In genomic region chr11:46672381-46672839, GRCh38 we compare ENCODE assay signal across 13 cellular contexts. TPM values are rescaled to one million over a fixed set of nuclear protein-coding genes. Genes with fewer than 3 reads are reported as not detected.
DNase-seq lines count a peak whose midpoint lies in the region; ATAC-seq, FAIRE-seq and TF ChIP-seq lines count a peak whose summit lies in the region.
"Had no signal": no experiment of that assay in that cellular context is flagged by ENCODE, and none has a peak within 500 bp of the region (broad histone marks: within the 10 kb centered on the region; RNA-seq: fewer than 3 reads in every experiment).

No MANE protein-coding gene starts in this region.

- no peaks in the 10 kb centered on the region; a peak in 1 of 22 replicates for H3K27me3 ChIP-seq in BLaER1 treated with 17β-estradiol and CSF1 and Interleukin-3, amounts not matched to agents 10 nM and 100 nM
- H3K27me3 ChIP-seq in HepG2 (ENCODE audit: control insufficient read depth in 1 of 2, insufficient read depth in 2 of 2, low read length in 2 of 2), result no peaks in the 10 kb centered on the region

- DNase-seq in GF-D8 (lab: John Stamatoyannopoulos, UW), result peak; percentile 2
- DNase-seq in activated CD8-positive, alpha-beta T cell treated with anti-CD3 and anti-CD28 coated beads for 36 hours, result no peak
- DNase-seq in HepG2 (ENCODE audit: low spot score), result no peak
- no peak for DNase-seq in C1 segment of cervical spinal cord (lab: John Stamatoyannopoulos, UW)
- DNase-seq in NCI-H69 (lab: John Stamatoyannopoulos, UW), result no peak
- DNase-seq: NCI-H1105 treated with DMSO at 0.1 percent for 48 hours had no signal

- peaks cover 66% of the 10 kb centered on the region for H3K4me1 Mint-ChIP-seq in activated CD8-positive, alpha-beta T cell treated with anti-CD3 and anti-CD28 coated beads for 36 hours (ENCODE audit: low read depth)

- no peaks in the 10 kb centered on the region for H4K20me1 ChIP-seq in BLaER1 treated with 17β-estradiol and CSF1 and Interleukin-3, amounts not matched to agents 10 nM and 100 nM
- H4K20me1 ChIP-seq in HepG2 (ENCODE audit: insufficient read depth, low read length), result no peaks in the 10 kb centered on the region

- TF ChIP-seq EP300 in HepG2 (IDR thresholded peaks at IDR 0.05; ENCODE audit: low read depth in 2 of 2, low read length in 2 of 2) (no peak), HepG2 (CRISPR knock-in tag; IDR thresholded peaks at IDR 0.05; ENCODE audit: borderline replicate concordance) (no peak)

- H3K79me2 ChIP-seq in HepG2 (ENCODE audit: insufficient read depth, low read length), result no peaks in the 10 kb centered on the region

- TF ChIP-seq RAD21 in HepG2 (CRISPR knock-in tag; IDR thresholded peaks at IDR 0.05), result no peak

- no peaks in the 10 kb centered on the region for H3K9me3 Mint-ChIP-seq in activated CD8-positive, alpha-beta T cell treated with anti-CD3 and anti-CD28 coated beads for 36 hours
- H3K9me3 Mint-ChIP-seq: neural crest cell had no signal

- intact Hi-C loops in activated CD8-positive, alpha-beta T cell treated with anti-CD3 and anti-CD28 coated beads for 36 hours (cut with micrococcal nuclease), result no loop called here
- intact Hi-C loops in HepG2 (cut with micrococcal nuclease; ENCODE audit: unreplicated experiment), result loop anchor here (5.0 kb wide), 1 partner anchor 45 kb away; the partner anchor contains the start of gene F2

- TF ChIP-seq CTCF in activated CD8-positive, alpha-beta T cell treated with anti-CD3 and anti-CD28 coated beads for 36 hours (IDR thresholded peaks at IDR 0.05), result no peak
- no peak for TF ChIP-seq CTCF in HepG2 (CRISPR knock-in tag; IDR thresholded peaks at IDR 0.05)

- TF ChIP-seq POLR2A in HepG2 (IDR thresholded peaks at IDR 0.05; ENCODE audit: insufficient read depth in 1 of 2, low read depth in 2 of 2, low read length in 2 of 2), result no peak

- H3K9me3 ChIP-seq in BLaER1 treated with 17β-estradiol and CSF1 and Interleukin-3, amounts not matched to agents 10 nM and 100 nM (replicated peaks in 1 of 11), result no peaks in the 10 kb centered on the region
- no peaks in the 10 kb centered on the region for H3K9me3 ChIP-seq in HepG2 (ENCODE audit: low read length)

- H3K4me1 ChIP-seq in BLaER1 treated with 17β-estradiol and CSF1 and Interleukin-3, amounts not matched to agents 10 nM and 100 nM, result peaks cover 84 to 97% (median 95%) of the 10 kb centered on the region in 10 experiments
- peaks cover 27% of the 10 kb centered on the region for H3K4me1 ChIP-seq in HepG2 (ENCODE audit: insufficient read depth, low read length)

- no peak overlapping the region for H3K4me3 Mint-ChIP-seq in activated CD8-positive, alpha-beta T cell treated with anti-CD3 and anti-CD28 coated beads for 36 hours
- H3K4me3 Mint-ChIP-seq: neural crest cell had no signal

- TSS peak; percentile 29 for BruUV-seq in HepG2 (replicated peaks; lab: Mats Ljungman, UMichigan)

- peak overlapping the region; percentile 83 to 98 (median 93) for H3K9ac ChIP-seq in BLaER1 treated with 17β-estradiol and CSF1 and Interleukin-3, amounts not matched to agents 10 nM and 100 nM
- no peak overlapping the region for H3K9ac ChIP-seq in HepG2 (ENCODE audit: insufficient read depth, low read depth, low read length)

- 100% methylated on average over 5 of the region's 7 CpGs for WGBS in HepG2 (ENCODE audit: low lambda C conversion rate)

- H3K36me3 ChIP-seq in BLaER1 treated with 17β-estradiol and CSF1 and Interleukin-3, amounts not matched to agents 10 nM and 100 nM, result peaks cover 32 to 63% (median 42%) of the 10 kb centered on the region in 11 experiments
- peaks cover 36 to 60% of the 10 kb centered on the region in 2 experiments for H3K36me3 ChIP-seq in HepG2 (replicated peaks in 1 of 2; ENCODE audit: control insufficient read depth in 1 of 2, insufficient read depth in 2 of 2, low read length in 2 of 2)

- in situ Hi-C loops in HepG2 (cut with HindIII; ENCODE audit: extremely low pct_ligation_motif_present, low pct_unique_long_range_greater_than_20kb), result no loop called here

- H3K36me3 Mint-ChIP-seq in activated CD8-positive, alpha-beta T cell treated with anti-CD3 and anti-CD28 coated beads for 36 hours (ENCODE audit: low read depth), result peaks cover 18% of the 10 kb centered on the region

- CTCF ChIA-PET in activated CD8-positive, alpha-beta T cell treated with anti-CD3 and anti-CD28 coated beads for 36 hours (lab: Charles Lee), result no interaction called here
- CTCF ChIA-PET in HepG2 (lab: Yijun Ruan, JAX; ENCODE audit: low intra/inter-chr PET ratio, low total read pairs), result no interaction called here

- peak overlapping the region; percentile 91 for H3K27ac Mint-ChIP-seq in activated CD8-positive, alpha-beta T cell treated with anti-CD3 and anti-CD28 coated beads for 36 hours

- no peak for ATAC-seq in activated CD8-positive, alpha-beta T cell treated with anti-CD3 and anti-CD28 coated beads for 36 hours
- no peak for ATAC-seq in HepG2
- no peak for ATAC-seq in GM19351 (IDR thresholded peaks at IDR 0.05; ENCODE audit: unreplicated experiment)
- ATAC-seq in HG03045 (IDR thresholded peaks at IDR 0.05; ENCODE audit: unreplicated experiment), result no peak

- no peak for FAIRE-seq in HepG2 (lab: Jason Lieb, UNC)
- FAIRE-seq: D721Med, GM12892 had no signal

- POLR2A ChIA-PET in activated CD8-positive, alpha-beta T cell treated with anti-CD3 and anti-CD28 coated beads for 36 hours (lab: Charles Lee), result interaction anchor here (0.6 to 1.3 kb wide), 3 partner anchors 23 to 409 kb away, joined by 3 read pairs; partner anchors contain the start of gene ATG13
- POLR2A ChIA-PET in HepG2 (lab: Yijun Ruan, JAX), result interaction anchor here (0.6 to 2.6 kb wide), 3 partner anchors 44 to 154 kb away, joined by 3 to 8 read pairs (median 3); partner anchors contain the start of gene F2

- peak overlapping the region; percentile 80 to 98 (median 91) for H3K4me2 ChIP-seq in BLaER1 treated with 17β-estradiol and CSF1 and Interleukin-3, amounts not matched to agents 10 nM and 100 nM
- H3K4me2 ChIP-seq in HepG2 (ENCODE audit: low read depth, low read length), result no peak overlapping the region

- peak overlapping the region; percentile 92 to 100 (median 99) for H3K27ac ChIP-seq in BLaER1 treated with 17β-estradiol and CSF1 and Interleukin-3, amounts not matched to agents 10 nM and 100 nM
- no peak overlapping the region for H3K27ac ChIP-seq in HepG2 (ENCODE audit: extremely low read length, insufficient read depth, low read length)
- H3K27ac ChIP-seq: VCaP had no signal

- peak overlapping the region; percentile 11 to 77 (median 64); a peak in 18 of 20 replicates for H3K4me3 ChIP-seq in BLaER1 treated with 17β-estradiol and CSF1 and Interleukin-3, amounts not matched to agents 10 nM and 100 nM
- H3K4me3 ChIP-seq in HepG2 (replicated peaks in 1 of 3; ENCODE audit: insufficient read depth in 1 of 3, low read depth in 2 of 3, low read length in 3 of 3), result no peak overlapping the region

- H3K27me3 Mint-ChIP-seq in activated CD8-positive, alpha-beta T cell treated with anti-CD3 and anti-CD28 coated beads for 36 hours, result no peaks in the 10 kb centered on the region

- H2AFZ ChIP-seq in HepG2 (ENCODE audit: low read length), result no peak overlapping the region

RNA-seq across cellular contexts. Expression of gene ARHGAP1, which starts 28.0 kb away (rescaled TPM):
- 10 to 100 TPM; 32.7 to 34.5 TPM for total RNA-seq in activated CD8-positive, alpha-beta T cell treated with anti-CD3 and anti-CD28 coated beads for 36 hours
- 18.6 and 22.4 TPM in 2 replicates for total RNA-seq in HepG2 (2016; rRNA removed; fragmentation: Illumina TruSeq; extraction: Trizol)
- total RNA-seq in HepG2 (2016; cell fraction: cytosol; rRNA removed; fragmentation: Illumina TruSeq; extraction: Trizol; ENCODE audit: low read depth), result 2.2 and 2.6 TPM in 2 replicates
- 17.2 and 17.3 TPM in 2 replicates for total RNA-seq in HepG2 (2016; cell fraction: insoluble cytoplasmic fraction; rRNA removed; fragmentation: Illumina TruSeq; extraction: Trizol)
- 7.4 and 7.6 TPM in 2 replicates for total RNA-seq in HepG2 (2016; cell fraction: membrane; rRNA removed; fragmentation: Illumina TruSeq; extraction: Trizol)
- 19.5 and 19.8 TPM in 2 replicates for total RNA-seq in HepG2 (2016; cell fraction: nucleus; rRNA removed; fragmentation: Illumina TruSeq; extraction: Trizol)
- polyA plus RNA-seq in HepG2 (2011; rRNA removed), result 30.3 and 30.7 TPM in 2 replicates
- 11.4 and 13.8 TPM in 2 replicates for polyA plus RNA-seq in HepG2 (2011; cell fraction: cytosol; rRNA removed)
- 35.4 and 37.1 TPM in 2 replicates for polyA plus RNA-seq in HepG2 (2011; cell fraction: nucleus; rRNA removed)
- 17.6 and 26.9 TPM in 2 replicates for polyA plus RNA-seq in HepG2 (2012)
- polyA plus RNA-seq in HepG2 (2016; cell fraction: cytosol; fragmentation: Illumina TruSeq; extraction: Trizol; ENCODE audit: low read depth), result 1.6 and 1.9 TPM in 2 replicates
- polyA plus RNA-seq in HepG2 (2016; cell fraction: insoluble cytoplasmic fraction; fragmentation: Illumina TruSeq; extraction: Trizol; ENCODE audit: low read depth), result 20.3 and 30.3 TPM in 2 replicates
- 5.0 and 6.0 TPM in 2 replicates for polyA plus RNA-seq in HepG2 (2016; cell fraction: membrane; fragmentation: Illumina TruSeq; extraction: Trizol; ENCODE audit: low read depth)
- 34.1 and 41.6 TPM in 2 replicates for polyA plus RNA-seq in HepG2 (2016; cell fraction: nucleus; fragmentation: Illumina TruSeq; extraction: Trizol; ENCODE audit: insufficient read depth, low read depth)
- polyA minus RNA-seq in HepG2 (2011; rRNA and poly(A)+ RNA removed; ENCODE audit: low replicate concordance), result 57.4 and 70.9 TPM in 2 replicates
- polyA minus RNA-seq in HepG2 (2011; cell fraction: cytosol; rRNA and poly(A)+ RNA removed), result 31.2 and 36.9 TPM in 2 replicates
- polyA minus RNA-seq in HepG2 (2011; cell fraction: nucleus; rRNA and poly(A)+ RNA removed), result 17.0 and 22.0 TPM in 2 replicates

RNA-seq across cellular contexts. Expression of gene ZNF408, which starts 28.4 kb away (rescaled TPM):
- total RNA-seq in activated CD8-positive, alpha-beta T cell treated with anti-CD3 and anti-CD28 coated beads for 36 hours, result 1 to 10 TPM; 9.2 to 9.7 TPM
- 8.3 and 12.5 TPM in 2 replicates for total RNA-seq in HepG2 (2016; rRNA removed; fragmentation: Illumina TruSeq; extraction: Trizol)
- total RNA-seq in HepG2 (2016; cell fraction: cytosol; rRNA removed; fragmentation: Illumina TruSeq; extraction: Trizol; ENCODE audit: low read depth), result 12.1 and 12.2 TPM in 2 replicates
- total RNA-seq in HepG2 (2016; cell fraction: insoluble cytoplasmic fraction; rRNA removed; fragmentation: Illumina TruSeq; extraction: Trizol), result 6.9 and 11.8 TPM in 2 replicates
- 4.8 TPM in 2 replicates for total RNA-seq in HepG2 (2016; cell fraction: membrane; rRNA removed; fragmentation: Illumina TruSeq; extraction: Trizol)
- total RNA-seq in HepG2 (2016; cell fraction: nucleus; rRNA removed; fragmentation: Illumina TruSeq; extraction: Trizol), result 12.2 and 12.7 TPM in 2 replicates
- polyA plus RNA-seq in HepG2 (2011; rRNA removed), result 11.2 and 15.6 TPM in 2 replicates
- polyA plus RNA-seq in HepG2 (2011; cell fraction: cytosol; rRNA removed), result 7.2 and 10.7 TPM in 2 replicates
- polyA plus RNA-seq in HepG2 (2011; cell fraction: nucleus; rRNA removed), result 29.5 and 29.9 TPM in 2 replicates
- polyA plus RNA-seq in HepG2 (2012), result 7.6 and 9.9 TPM in 2 replicates
- polyA plus RNA-seq in HepG2 (2016; cell fraction: cytosol; fragmentation: Illumina TruSeq; extraction: Trizol; ENCODE audit: low read depth), result 1.7 and 2.3 TPM in 2 replicates
- polyA plus RNA-seq in HepG2 (2016; cell fraction: insoluble cytoplasmic fraction; fragmentation: Illumina TruSeq; extraction: Trizol; ENCODE audit: low read depth), result 8.7 and 9.3 TPM in 2 replicates
- 3.3 and 3.7 TPM in 2 replicates for polyA plus RNA-seq in HepG2 (2016; cell fraction: membrane; fragmentation: Illumina TruSeq; extraction: Trizol; ENCODE audit: low read depth)
- polyA plus RNA-seq in HepG2 (2016; cell fraction: nucleus; fragmentation: Illumina TruSeq; extraction: Trizol; ENCODE audit: insufficient read depth, low read depth), result 27.1 and 29.0 TPM in 2 replicates
- 15.2 and 22.6 TPM in 2 replicates for polyA minus RNA-seq in HepG2 (2011; rRNA and poly(A)+ RNA removed; ENCODE audit: low replicate concordance)
- 6.3 and 9.7 TPM in 2 replicates for polyA minus RNA-seq in HepG2 (2011; cell fraction: cytosol; rRNA and poly(A)+ RNA removed)
- polyA minus RNA-seq in HepG2 (2011; cell fraction: nucleus; rRNA and poly(A)+ RNA removed), result 16.9 and 17.4 TPM in 2 replicates

RNA-seq across cellular contexts. Expression of gene F2, which starts 46.6 kb away (rescaled TPM):
- not detected for total RNA-seq in activated CD8-positive, alpha-beta T cell treated with anti-CD3 and anti-CD28 coated beads for 36 hours
- 110 and 330 TPM in 2 replicates for total RNA-seq in HepG2 (2016; rRNA removed; fragmentation: Illumina TruSeq; extraction: Trizol)
- 32.5 and 33.6 TPM in 2 replicates for total RNA-seq in HepG2 (2016; cell fraction: cytosol; rRNA removed; fragmentation: Illumina TruSeq; extraction: Trizol; ENCODE audit: low read depth)
- total RNA-seq in HepG2 (2016; cell fraction: insoluble cytoplasmic fraction; rRNA removed; fragmentation: Illumina TruSeq; extraction: Trizol), result 93.3 and 344 TPM in 2 replicates
- 41.4 and 43.0 TPM in 2 replicates for total RNA-seq in HepG2 (2016; cell fraction: membrane; rRNA removed; fragmentation: Illumina TruSeq; extraction: Trizol)
- 288 and 346 TPM in 2 replicates for total RNA-seq in HepG2 (2016; cell fraction: nucleus; rRNA removed; fragmentation: Illumina TruSeq; extraction: Trizol)
- 801 and 1,074 TPM in 2 replicates for polyA plus RNA-seq in HepG2 (2011; rRNA removed)
- 955 and 1,075 TPM in 2 replicates for polyA plus RNA-seq in HepG2 (2011; cell fraction: cytosol; rRNA removed)
- polyA plus RNA-seq in HepG2 (2011; cell fraction: nucleus; rRNA removed), result 1,042 and 1,045 TPM in 2 replicates
- polyA plus RNA-seq in HepG2 (2012), result 447 and 558 TPM in 2 replicates
- 25.3 and 27.2 TPM in 2 replicates for polyA plus RNA-seq in HepG2 (2016; cell fraction: cytosol; fragmentation: Illumina TruSeq; extraction: Trizol; ENCODE audit: low read depth)
- polyA plus RNA-seq in HepG2 (2016; cell fraction: insoluble cytoplasmic fraction; fragmentation: Illumina TruSeq; extraction: Trizol; ENCODE audit: low read depth), result 93.3 and 115 TPM in 2 replicates
- 30.7 and 34.2 TPM in 2 replicates for polyA plus RNA-seq in HepG2 (2016; cell fraction: membrane; fragmentation: Illumina TruSeq; extraction: Trizol; ENCODE audit: low read depth)
- 450 and 474 TPM in 2 replicates for polyA plus RNA-seq in HepG2 (2016; cell fraction: nucleus; fragmentation: Illumina TruSeq; extraction: Trizol; ENCODE audit: insufficient read depth, low read depth)
- polyA minus RNA-seq in HepG2 (2011; rRNA and poly(A)+ RNA removed; ENCODE audit: low replicate concordance), result 0.51 and 1,039 TPM in 2 replicates
- polyA minus RNA-seq in HepG2 (2011; cell fraction: cytosol; rRNA and poly(A)+ RNA removed), result 289 and 363 TPM in 2 replicates
- polyA minus RNA-seq in HepG2 (2011; cell fraction: nucleus; rRNA and poly(A)+ RNA removed), result 449 and 482 TPM in 2 replicates
- total RNA-seq: neural crest cell had no signal

RNA-seq across cellular contexts. Expression of gene ATG13, which starts 55.1 kb away (rescaled TPM):
- 10 to 100 TPM; 53.4 to 61.2 TPM for total RNA-seq in activated CD8-positive, alpha-beta T cell treated with anti-CD3 and anti-CD28 coated beads for 36 hours
- total RNA-seq in HepG2 (2016; rRNA removed; fragmentation: Illumina TruSeq; extraction: Trizol), result 55.0 and 61.8 TPM in 2 replicates
- total RNA-seq in HepG2 (2016; cell fraction: cytosol; rRNA removed; fragmentation: Illumina TruSeq; extraction: Trizol; ENCODE audit: low read depth), result 13.7 and 14.5 TPM in 2 replicates
- total RNA-seq in HepG2 (2016; cell fraction: insoluble cytoplasmic fraction; rRNA removed; fragmentation: Illumina TruSeq; extraction: Trizol), result 58.5 and 64.2 TPM in 2 replicates
- total RNA-seq in HepG2 (2016; cell fraction: membrane; rRNA removed; fragmentation: Illumina TruSeq; extraction: Trizol), result 46.2 and 49.5 TPM in 2 replicates
- total RNA-seq in HepG2 (2016; cell fraction: nucleus; rRNA removed; fragmentation: Illumina TruSeq; extraction: Trizol), result 30.0 and 38.4 TPM in 2 replicates
- 76.3 and 77.3 TPM in 2 replicates for polyA plus RNA-seq in HepG2 (2011; rRNA removed)
- 56.1 and 62.7 TPM in 2 replicates for polyA plus RNA-seq in HepG2 (2011; cell fraction: cytosol; rRNA removed)
- polyA plus RNA-seq in HepG2 (2011; cell fraction: nucleus; rRNA removed), result 84.0 and 100 TPM in 2 replicates
- polyA plus RNA-seq in HepG2 (2012), result 38.3 and 43.7 TPM in 2 replicates
- 10.8 and 11.5 TPM in 2 replicates for polyA plus RNA-seq in HepG2 (2016; cell fraction: cytosol; fragmentation: Illumina TruSeq; extraction: Trizol; ENCODE audit: low read depth)
- polyA plus RNA-seq in HepG2 (2016; cell fraction: insoluble cytoplasmic fraction; fragmentation: Illumina TruSeq; extraction: Trizol; ENCODE audit: low read depth), result 62.7 and 66.3 TPM in 2 replicates
- polyA plus RNA-seq in HepG2 (2016; cell fraction: membrane; fragmentation: Illumina TruSeq; extraction: Trizol; ENCODE audit: low read depth), result 31.9 and 39.2 TPM in 2 replicates
- 48.8 and 53.2 TPM in 2 replicates for polyA plus RNA-seq in HepG2 (2016; cell fraction: nucleus; fragmentation: Illumina TruSeq; extraction: Trizol; ENCODE audit: insufficient read depth, low read depth)
- 156 and 179 TPM in 2 replicates for polyA minus RNA-seq in HepG2 (2011; rRNA and poly(A)+ RNA removed; ENCODE audit: low replicate concordance)
- 39.7 and 48.5 TPM in 2 replicates for polyA minus RNA-seq in HepG2 (2011; cell fraction: cytosol; rRNA and poly(A)+ RNA removed)
- 55.7 and 65.5 TPM in 2 replicates for polyA minus RNA-seq in HepG2 (2011; cell fraction: nucleus; rRNA and poly(A)+ RNA removed)

RNA-seq across cellular contexts. Expression of gene HARBI1, which starts 55.4 kb away (rescaled TPM):
- total RNA-seq in activated CD8-positive, alpha-beta T cell treated with anti-CD3 and anti-CD28 coated beads for 36 hours, result 1 to 10 TPM; 3.1 to 3.3 TPM
- total RNA-seq in HepG2 (2016; rRNA removed; fragmentation: Illumina TruSeq; extraction: Trizol), result 4.8 and 6.9 TPM in 2 replicates
- total RNA-seq in HepG2 (2016; cell fraction: cytosol; rRNA removed; fragmentation: Illumina TruSeq; extraction: Trizol; ENCODE audit: low read depth), result 1.5 and 2.1 TPM in 2 replicates
- total RNA-seq in HepG2 (2016; cell fraction: insoluble cytoplasmic fraction; rRNA removed; fragmentation: Illumina TruSeq; extraction: Trizol), result 4.6 and 6.5 TPM in 2 replicates
- 4.0 and 4.8 TPM in 2 replicates for total RNA-seq in HepG2 (2016; cell fraction: membrane; rRNA removed; fragmentation: Illumina TruSeq; extraction: Trizol)
- 1.5 and 3.2 TPM in 2 replicates for total RNA-seq in HepG2 (2016; cell fraction: nucleus; rRNA removed; fragmentation: Illumina TruSeq; extraction: Trizol)
- polyA plus RNA-seq in HepG2 (2011; rRNA removed), result 2.5 and 3.0 TPM in 2 replicates
- polyA plus RNA-seq in HepG2 (2011; cell fraction: cytosol; rRNA removed), result 1.7 and 2.6 TPM in 2 replicates
- polyA plus RNA-seq in HepG2 (2011; cell fraction: nucleus; rRNA removed), result 2.5 and 3.5 TPM in 2 replicates
- 2.4 and 2.6 TPM in 2 replicates for polyA plus RNA-seq in HepG2 (2012)
- polyA plus RNA-seq in HepG2 (2016; cell fraction: cytosol; fragmentation: Illumina TruSeq; extraction: Trizol; ENCODE audit: low read depth), result 0.31 and 0.55 TPM in 2 replicates
- polyA plus RNA-seq in HepG2 (2016; cell fraction: insoluble cytoplasmic fraction; fragmentation: Illumina TruSeq; extraction: Trizol; ENCODE audit: low read depth), result 4.2 and 4.6 TPM in 2 replicates
- 1.1 and 1.2 TPM in 2 replicates for polyA plus RNA-seq in HepG2 (2016; cell fraction: membrane; fragmentation: Illumina TruSeq; extraction: Trizol; ENCODE audit: low read depth)
- 1.9 and 3.3 TPM in 2 replicates for polyA plus RNA-seq in HepG2 (2016; cell fraction: nucleus; fragmentation: Illumina TruSeq; extraction: Trizol; ENCODE audit: insufficient read depth, low read depth)
- 4.5 and 8.3 TPM in 2 replicates for polyA minus RNA-seq in HepG2 (2011; rRNA and poly(A)+ RNA removed; ENCODE audit: low replicate concordance)
- 2.2 TPM in 2 replicates for polyA minus RNA-seq in HepG2 (2011; cell fraction: cytosol; rRNA and poly(A)+ RNA removed)
- polyA minus RNA-seq in HepG2 (2011; cell fraction: nucleus; rRNA and poly(A)+ RNA removed), result 2.2 and 4.4 TPM in 2 replicates

Comparison
In these comparisons a context has a peak if more than half of its experiments do, and no peak if none do; other contexts are left out.
1. H3K4me3 ChIP-seq: peak in BLaER1 treated with 17β-estradiol and CSF1 and Interleukin-3, amounts not matched to agents 10 nM and 100 nM (10 of 10); none in HepG2 (0 of 3).
2. RNA of gene F2, which starts 46.6 kb away (total RNA-seq): 32.5 to 346 TPM in HepG2; not detected in activated CD8-positive, alpha-beta T cell treated with anti-CD3 and anti-CD28 coated beads for 36 hours; every median in the first group is over 10 times any median in the second.